In genomic region chr7:5636446-5636835, GRCh38 we compare ENCODE assay signal across 12 cellular contexts. TPM values are rescaled to one million over a fixed set of nuclear protein-coding genes. Genes with fewer than 3 reads are reported as not detected.
DNase-seq lines count a peak whose midpoint lies in the region; ATAC-seq and TF ChIP-seq lines count a peak whose summit lies in the region.
"Had no signal": no experiment of that assay in that cellular context is flagged by ENCODE, and none has a peak within 500 bp of the region (broad histone marks: within the 10 kb centered on the region; RNA-seq: fewer than 3 reads in every experiment).

No MANE protein-coding gene starts in this region.

- no peak for TF ChIP-seq CTCF in 22Rv1 (IDR thresholded peaks at IDR 0.05)

- H3K4me3 Mint-ChIP-seq in naive thymus-derived CD4-positive, alpha-beta T cell: no peak overlapping the region
- H3K4me3 Mint-ChIP-seq: activated naive CD4-positive, alpha-beta T cell treated with anti-CD3 and anti-CD28 coated beads, Interleukin-2, amount 50 U/mL, for 24 hours; CD14-positive monocyte had no signal

- peak overlapping the region in 5 of 9 donors; percentile 22 to 86 (median 54) for H3K27ac Mint-ChIP-seq in naive thymus-derived CD4-positive, alpha-beta T cell
- H3K27ac Mint-ChIP-seq: activated naive CD4-positive, alpha-beta T cell treated with anti-CD3 and anti-CD28 coated beads, Interleukin-2, amount 50 U/mL, for 24 hours had no signal

- POLR2A ChIA-PET in naive thymus-derived CD4-positive, alpha-beta T cell (lab: Charles Lee): no interaction called here

- ATAC-seq in naive thymus-derived CD4-positive, alpha-beta T cell: no peak

- no peak overlapping the region for H3K4me3 ChIP-seq in esophagus (ENCODE audit: low read depth in 1 of 2, low read length in 2 of 2)
- no peak overlapping the region for H3K4me3 ChIP-seq in naive thymus-derived CD4-positive, alpha-beta T cell (ENCODE audit: low read length)

- H3K27ac ChIP-seq in 22Rv1: peak overlapping the region; percentile 58
- peak overlapping the region; percentile 25 to 36 for H3K27ac ChIP-seq in esophagus (ENCODE audit: low read depth in 2 of 2, low read length in 1 of 2)
- H3K27ac ChIP-seq in naive thymus-derived CD4-positive, alpha-beta T cell (ENCODE audit: low read depth, low read length): no peak overlapping the region

- peaks cover 12 to 49% (median 40%) of the 10 kb centered on the region in 7 donors for H3K4me1 Mint-ChIP-seq in naive thymus-derived CD4-positive, alpha-beta T cell

- CTCF ChIA-PET in naive thymus-derived CD4-positive, alpha-beta T cell (lab: Charles Lee): interaction anchor here (1.0 to 1.5 kb wide), 2 partner anchors 11 to 30 kb away, joined by 3 read pairs; no protein-coding TSS in a partner anchor

- WGBS in esophagus, 2 donors: 67 to 73% methylated on average over 9 of the region's 9 CpGs

- no peaks in the 10 kb centered on the region for H3K9me3 Mint-ChIP-seq in naive thymus-derived CD4-positive, alpha-beta T cell
- H3K9me3 Mint-ChIP-seq: activated naive CD4-positive, alpha-beta T cell treated with anti-CD3 and anti-CD28 coated beads, Interleukin-2, amount 50 U/mL, for 24 hours; CD14-positive monocyte had no signal

- no peaks in the 10 kb centered on the region for H3K27me3 Mint-ChIP-seq in naive thymus-derived CD4-positive, alpha-beta T cell
- H3K27me3 Mint-ChIP-seq: activated naive CD4-positive, alpha-beta T cell treated with anti-CD3 and anti-CD28 coated beads, Interleukin-2, amount 50 U/mL, for 24 hours had no signal

- intact Hi-C loops in naive thymus-derived CD4-positive, alpha-beta T cell (cut with micrococcal nuclease): no loop called here

- peaks cover 7 to 17% of the 10 kb centered on the region in 2 donors for H3K4me1 ChIP-seq in esophagus (ENCODE audit: control insufficient read depth in 2 of 2, insufficient read depth in 2 of 2, low read length in 1 of 2)
- H3K4me1 ChIP-seq in naive thymus-derived CD4-positive, alpha-beta T cell (ENCODE audit: control insufficient read depth in 2 of 2, insufficient read depth in 2 of 2, low read length in 2 of 2): peaks cover 2 to 17% of the 10 kb centered on the region in 2 donors

- peaks cover 5 to 43% (median 20%) of the 10 kb centered on the region in 5 donors for H3K36me3 Mint-ChIP-seq in naive thymus-derived CD4-positive, alpha-beta T cell

- H3K27me3 ChIP-seq in esophagus (ENCODE audit: control insufficient read depth in 1 of 2, insufficient read depth in 2 of 2, low read length in 2 of 2): no peaks in the 10 kb centered on the region
- no peaks in the 10 kb centered on the region for H3K27me3 ChIP-seq in naive thymus-derived CD4-positive, alpha-beta T cell (ENCODE audit: control insufficient read depth in 2 of 2, insufficient read depth in 2 of 2, low read length in 2 of 2)

- no peaks in the 10 kb centered on the region for H3K9me3 ChIP-seq in esophagus (ENCODE audit: control insufficient read depth in 2 of 2, insufficient read depth in 1 of 2, low read depth in 1 of 2, low read length in 1 of 2)
- H3K9me3 ChIP-seq in naive thymus-derived CD4-positive, alpha-beta T cell (ENCODE audit: control insufficient read depth in 2 of 3, low read length in 3 of 3): no peaks in the 10 kb centered on the region

- DNase-seq in NCI-H2171 treated with DMSO at 0.1 percent for 48 hours (lab: John Stamatoyannopoulos, UW) (peak; percentile 92), T-helper 1 cell (no peak)
- DNase-seq in naive thymus-derived CD4-positive, alpha-beta T cell: no peak
- DNase-seq in activated naive CD4-positive, alpha-beta T cell (lab: John Stamatoyannopoulos, UW): no peak
- no peak for DNase-seq in stimulated activated CD4-positive, alpha-beta T cell treated with anti-CD3 and anti-CD28 coated beads, Interleukin-4, amount 100 ng/mL, for 1 hour
- no peak for DNase-seq in central memory CD4-positive, alpha-beta T cell
- DNase-seq: stimulated activated CD4-positive, alpha-beta T cell treated with anti-CD3 and anti-CD28 coated beads, Interleukin-15, amount 100 ng/mL, for 24 hours; T-helper 2 cell had no signal

- peaks cover 2 to 14% of the 10 kb centered on the region in 2 donors for H3K36me3 ChIP-seq in esophagus (ENCODE audit: control insufficient read depth in 2 of 2, insufficient read depth in 2 of 2, low read length in 1 of 2)
- H3K36me3 ChIP-seq in naive thymus-derived CD4-positive, alpha-beta T cell (ENCODE audit: control insufficient read depth in 2 of 3, insufficient read depth in 3 of 3, low read length in 3 of 3): peaks cover 4 to 75% (median 23%) of the 10 kb centered on the region in 3 experiments

RNA-seq across cellular contexts. Expression of gene FSCN1, which starts 43.8 kb away (rescaled TPM):
- 10 to 100 TPM; 31.6 to 62.2 TPM for polyA plus RNA-seq in esophagus
- total RNA-seq in naive thymus-derived CD4-positive, alpha-beta T cell: 10 to 100 TPM in 1 of 5 experiments, 1 to 10 TPM in 4; 1.1 to 22.6 (median 6.2) TPM
- polyA plus RNA-seq in naive thymus-derived CD4-positive, alpha-beta T cell: under 1 TPM in 1 of 2 donors, not detected in 1; 0.09 TPM

Comparison
In these comparisons a context has a peak if more than half of its experiments do, and no peak if none do; other contexts are left out.
1. RNA of gene FSCN1, which starts 43.8 kb away (polyA plus RNA-seq): 31.6 to 62.2 TPM in esophagus; 0.09 TPM in naive thymus-derived CD4-positive, alpha-beta T cell; every median in the first group is over 10 times any median in the second.